1 cellular context compared by ENCODE assay signal in the genomic region with DNA sequence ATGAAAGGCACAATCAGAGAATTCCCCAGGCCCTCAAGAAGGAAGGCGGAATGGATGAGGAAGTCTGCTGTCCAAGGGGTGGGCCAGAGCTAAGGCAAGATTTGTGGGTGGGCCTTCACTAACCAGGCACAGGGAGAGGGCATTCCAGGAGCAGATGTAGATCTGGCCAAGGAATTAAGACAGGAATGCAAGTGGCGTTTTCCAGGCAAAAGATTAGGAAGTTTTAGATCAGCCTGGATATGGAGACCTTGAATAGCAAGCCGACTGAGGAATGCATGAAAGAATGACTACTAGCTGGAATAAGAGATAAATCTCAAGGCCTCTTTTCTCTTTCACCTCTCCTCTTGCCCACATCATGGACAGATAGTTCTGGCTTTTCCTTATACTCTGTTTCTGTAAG.
TF ChIP-seq lines count a peak whose summit lies in the region.

No MANE protein-coding gene starts in this region.

TF ChIP-seq in WTC11, 78 proteins besides CTCF, POLR2A, EP300 and RAD21 (continued from another document):
- TF ChIP-seq, protein P1, sequence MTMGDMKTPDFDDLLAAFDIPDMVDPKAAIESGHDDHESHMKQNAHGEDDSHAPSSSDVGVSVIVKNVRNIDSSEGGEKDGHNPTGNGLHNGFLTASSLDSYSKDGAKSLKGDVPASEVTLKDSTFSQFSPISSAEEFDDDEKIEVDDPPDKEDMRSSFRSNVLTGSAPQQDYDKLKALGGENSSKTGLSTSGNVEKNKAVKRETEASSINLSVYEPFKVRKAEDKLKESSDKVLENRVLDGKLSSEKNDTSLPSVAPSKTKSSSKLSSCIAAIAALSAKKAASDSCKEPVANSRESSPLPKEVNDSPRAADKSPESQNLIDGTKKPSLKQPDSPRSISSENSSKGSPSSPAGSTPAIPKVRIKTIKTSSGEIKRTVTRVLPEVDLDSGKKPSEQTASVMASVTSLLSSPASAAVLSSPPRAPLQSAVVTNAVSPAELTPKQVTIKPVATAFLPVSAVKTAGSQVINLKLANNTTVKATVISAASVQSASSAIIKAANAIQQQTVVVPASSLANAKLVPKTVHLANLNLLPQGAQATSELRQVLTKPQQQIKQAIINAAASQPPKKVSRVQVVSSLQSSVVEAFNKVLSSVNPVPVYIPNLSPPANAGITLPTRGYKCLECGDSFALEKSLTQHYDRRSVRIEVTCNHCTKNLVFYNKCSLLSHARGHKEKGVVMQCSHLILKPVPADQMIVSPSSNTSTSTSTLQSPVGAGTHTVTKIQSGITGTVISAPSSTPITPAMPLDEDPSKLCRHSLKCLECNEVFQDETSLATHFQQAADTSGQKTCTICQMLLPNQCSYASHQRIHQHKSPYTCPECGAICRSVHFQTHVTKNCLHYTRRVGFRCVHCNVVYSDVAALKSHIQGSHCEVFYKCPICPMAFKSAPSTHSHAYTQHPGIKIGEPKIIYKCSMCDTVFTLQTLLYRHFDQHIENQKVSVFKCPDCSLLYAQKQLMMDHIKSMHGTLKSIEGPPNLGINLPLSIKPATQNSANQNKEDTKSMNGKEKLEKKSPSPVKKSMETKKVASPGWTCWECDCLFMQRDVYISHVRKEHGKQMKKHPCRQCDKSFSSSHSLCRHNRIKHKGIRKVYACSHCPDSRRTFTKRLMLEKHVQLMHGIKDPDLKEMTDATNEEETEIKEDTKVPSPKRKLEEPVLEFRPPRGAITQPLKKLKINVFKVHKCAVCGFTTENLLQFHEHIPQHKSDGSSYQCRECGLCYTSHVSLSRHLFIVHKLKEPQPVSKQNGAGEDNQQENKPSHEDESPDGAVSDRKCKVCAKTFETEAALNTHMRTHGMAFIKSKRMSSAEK (CRISPR knock-in tag; IDR thresholded peaks at IDR 0.05; ENCODE audit: borderline replicate concordance) = no peak
- TF ChIP-seq NR3C1 (CRISPR knock-in tag; conservative IDR thresholded peaks at IDR 0.05; ENCODE audit: low read depth) = no peak
